Comparison of ENCODE assay signal across 1 cellular context in the genomic region with DNA sequence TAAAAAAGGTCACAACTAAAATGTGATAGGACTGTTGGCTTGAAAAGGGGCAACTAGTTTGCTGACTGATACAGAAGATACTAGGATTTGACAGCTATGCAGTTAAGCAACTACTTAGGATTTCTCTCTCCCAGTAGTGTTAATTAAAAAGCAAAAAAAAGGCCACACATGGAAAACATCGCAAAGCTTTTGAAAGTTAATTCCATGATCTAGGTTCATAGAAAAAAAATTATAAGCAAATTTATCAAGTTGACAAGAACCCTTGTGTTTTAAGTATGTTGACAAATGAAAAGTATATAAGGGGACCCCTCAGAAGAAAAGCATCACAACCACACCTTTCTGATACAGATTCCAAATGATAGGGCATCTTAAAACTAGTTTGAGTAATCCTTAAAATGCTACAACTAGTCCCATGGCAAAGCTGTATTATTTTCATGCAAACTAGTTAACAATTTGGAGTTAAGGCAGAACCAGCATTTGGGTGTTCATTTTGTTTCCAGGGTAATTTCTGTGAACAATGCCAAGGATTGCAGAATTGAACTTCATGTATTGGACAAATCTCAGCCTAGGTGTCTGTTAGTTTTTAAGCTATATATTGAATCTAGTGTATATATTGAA.
TF ChIP-seq lines count a peak whose summit lies in the region.

No MANE protein-coding gene starts in this region.

TF ChIP-seq in WTC11, 78 proteins besides CTCF, POLR2A, EP300 and RAD21 (continued from another document):
- TF ChIP-seq, protein P1, sequence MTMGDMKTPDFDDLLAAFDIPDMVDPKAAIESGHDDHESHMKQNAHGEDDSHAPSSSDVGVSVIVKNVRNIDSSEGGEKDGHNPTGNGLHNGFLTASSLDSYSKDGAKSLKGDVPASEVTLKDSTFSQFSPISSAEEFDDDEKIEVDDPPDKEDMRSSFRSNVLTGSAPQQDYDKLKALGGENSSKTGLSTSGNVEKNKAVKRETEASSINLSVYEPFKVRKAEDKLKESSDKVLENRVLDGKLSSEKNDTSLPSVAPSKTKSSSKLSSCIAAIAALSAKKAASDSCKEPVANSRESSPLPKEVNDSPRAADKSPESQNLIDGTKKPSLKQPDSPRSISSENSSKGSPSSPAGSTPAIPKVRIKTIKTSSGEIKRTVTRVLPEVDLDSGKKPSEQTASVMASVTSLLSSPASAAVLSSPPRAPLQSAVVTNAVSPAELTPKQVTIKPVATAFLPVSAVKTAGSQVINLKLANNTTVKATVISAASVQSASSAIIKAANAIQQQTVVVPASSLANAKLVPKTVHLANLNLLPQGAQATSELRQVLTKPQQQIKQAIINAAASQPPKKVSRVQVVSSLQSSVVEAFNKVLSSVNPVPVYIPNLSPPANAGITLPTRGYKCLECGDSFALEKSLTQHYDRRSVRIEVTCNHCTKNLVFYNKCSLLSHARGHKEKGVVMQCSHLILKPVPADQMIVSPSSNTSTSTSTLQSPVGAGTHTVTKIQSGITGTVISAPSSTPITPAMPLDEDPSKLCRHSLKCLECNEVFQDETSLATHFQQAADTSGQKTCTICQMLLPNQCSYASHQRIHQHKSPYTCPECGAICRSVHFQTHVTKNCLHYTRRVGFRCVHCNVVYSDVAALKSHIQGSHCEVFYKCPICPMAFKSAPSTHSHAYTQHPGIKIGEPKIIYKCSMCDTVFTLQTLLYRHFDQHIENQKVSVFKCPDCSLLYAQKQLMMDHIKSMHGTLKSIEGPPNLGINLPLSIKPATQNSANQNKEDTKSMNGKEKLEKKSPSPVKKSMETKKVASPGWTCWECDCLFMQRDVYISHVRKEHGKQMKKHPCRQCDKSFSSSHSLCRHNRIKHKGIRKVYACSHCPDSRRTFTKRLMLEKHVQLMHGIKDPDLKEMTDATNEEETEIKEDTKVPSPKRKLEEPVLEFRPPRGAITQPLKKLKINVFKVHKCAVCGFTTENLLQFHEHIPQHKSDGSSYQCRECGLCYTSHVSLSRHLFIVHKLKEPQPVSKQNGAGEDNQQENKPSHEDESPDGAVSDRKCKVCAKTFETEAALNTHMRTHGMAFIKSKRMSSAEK (CRISPR knock-in tag; IDR thresholded peaks at IDR 0.05; ENCODE audit: borderline replicate concordance) = 0 out of 2 replicates have a peak, but pooled peaks have one; percentile 54
- TF ChIP-seq, protein P2, sequence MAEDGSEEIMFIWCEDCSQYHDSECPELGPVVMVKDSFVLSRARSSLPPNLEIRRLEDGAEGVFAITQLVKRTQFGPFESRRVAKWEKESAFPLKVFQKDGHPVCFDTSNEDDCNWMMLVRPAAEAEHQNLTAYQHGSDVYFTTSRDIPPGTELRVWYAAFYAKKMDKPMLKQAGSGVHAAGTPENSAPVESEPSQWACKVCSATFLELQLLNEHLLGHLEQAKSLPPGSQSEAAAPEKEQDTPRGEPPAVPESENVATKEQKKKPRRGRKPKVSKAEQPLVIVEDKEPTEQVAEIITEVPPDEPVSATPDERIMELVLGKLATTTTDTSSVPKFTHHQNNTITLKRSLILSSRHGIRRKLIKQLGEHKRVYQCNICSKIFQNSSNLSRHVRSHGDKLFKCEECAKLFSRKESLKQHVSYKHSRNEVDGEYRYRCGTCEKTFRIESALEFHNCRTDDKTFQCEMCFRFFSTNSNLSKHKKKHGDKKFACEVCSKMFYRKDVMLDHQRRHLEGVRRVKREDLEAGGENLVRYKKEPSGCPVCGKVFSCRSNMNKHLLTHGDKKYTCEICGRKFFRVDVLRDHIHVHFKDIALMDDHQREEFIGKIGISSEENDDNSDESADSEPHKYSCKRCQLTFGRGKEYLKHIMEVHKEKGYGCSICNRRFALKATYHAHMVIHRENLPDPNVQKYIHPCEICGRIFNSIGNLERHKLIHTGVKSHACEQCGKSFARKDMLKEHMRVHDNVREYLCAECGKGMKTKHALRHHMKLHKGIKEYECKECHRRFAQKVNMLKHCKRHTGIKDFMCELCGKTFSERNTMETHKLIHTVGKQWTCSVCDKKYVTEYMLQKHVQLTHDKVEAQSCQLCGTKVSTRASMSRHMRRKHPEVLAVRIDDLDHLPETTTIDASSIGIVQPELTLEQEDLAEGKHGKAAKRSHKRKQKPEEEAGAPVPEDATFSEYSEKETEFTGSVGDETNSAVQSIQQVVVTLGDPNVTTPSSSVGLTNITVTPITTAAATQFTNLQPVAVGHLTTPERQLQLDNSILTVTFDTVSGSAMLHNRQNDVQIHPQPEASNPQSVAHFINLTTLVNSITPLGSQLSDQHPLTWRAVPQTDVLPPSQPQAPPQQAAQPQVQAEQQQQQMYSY (CRISPR knock-in tag; IDR thresholded peaks at IDR 0.05) = no peak
- TF ChIP-seq NFE2L1 (CRISPR knock-in tag; IDR thresholded peaks at IDR 0.05) = no peak
- TF ChIP-seq JUN (CRISPR knock-in tag; IDR thresholded peaks at IDR 0.05) = no peak
- TF ChIP-seq, protein P3, sequence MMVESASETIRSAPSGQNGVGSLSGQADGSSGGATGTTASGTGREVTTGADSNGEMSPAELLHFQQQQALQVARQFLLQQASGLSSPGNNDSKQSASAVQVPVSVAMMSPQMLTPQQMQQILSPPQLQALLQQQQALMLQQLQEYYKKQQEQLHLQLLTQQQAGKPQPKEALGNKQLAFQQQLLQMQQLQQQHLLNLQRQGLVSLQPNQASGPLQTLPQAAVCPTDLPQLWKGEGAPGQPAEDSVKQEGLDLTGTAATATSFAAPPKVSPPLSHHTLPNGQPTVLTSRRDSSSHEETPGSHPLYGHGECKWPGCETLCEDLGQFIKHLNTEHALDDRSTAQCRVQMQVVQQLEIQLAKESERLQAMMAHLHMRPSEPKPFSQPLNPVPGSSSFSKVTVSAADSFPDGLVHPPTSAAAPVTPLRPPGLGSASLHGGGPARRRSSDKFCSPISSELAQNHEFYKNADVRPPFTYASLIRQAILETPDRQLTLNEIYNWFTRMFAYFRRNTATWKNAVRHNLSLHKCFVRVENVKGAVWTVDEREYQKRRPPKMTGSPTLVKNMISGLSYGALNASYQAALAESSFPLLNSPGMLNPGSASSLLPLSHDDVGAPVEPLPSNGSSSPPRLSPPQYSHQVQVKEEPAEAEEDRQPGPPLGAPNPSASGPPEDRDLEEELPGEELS (CRISPR knock-in tag; IDR thresholded peaks at IDR 0.05) = no peak
- TF ChIP-seq, protein P4, sequence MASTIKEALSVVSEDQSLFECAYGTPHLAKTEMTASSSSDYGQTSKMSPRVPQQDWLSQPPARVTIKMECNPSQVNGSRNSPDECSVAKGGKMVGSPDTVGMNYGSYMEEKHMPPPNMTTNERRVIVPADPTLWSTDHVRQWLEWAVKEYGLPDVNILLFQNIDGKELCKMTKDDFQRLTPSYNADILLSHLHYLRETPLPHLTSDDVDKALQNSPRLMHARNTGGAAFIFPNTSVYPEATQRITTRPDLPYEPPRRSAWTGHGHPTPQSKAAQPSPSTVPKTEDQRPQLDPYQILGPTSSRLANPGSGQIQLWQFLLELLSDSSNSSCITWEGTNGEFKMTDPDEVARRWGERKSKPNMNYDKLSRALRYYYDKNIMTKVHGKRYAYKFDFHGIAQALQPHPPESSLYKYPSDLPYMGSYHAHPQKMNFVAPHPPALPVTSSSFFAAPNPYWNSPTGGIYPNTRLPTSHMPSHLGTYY (CRISPR knock-in tag; IDR thresholded peaks at IDR 0.05) = peak; percentile 31; the same call in 1 of the 2 replicates
- TF ChIP-seq EMX1 (CRISPR knock-in tag; IDR thresholded peaks at IDR 0.05) = peak; percentile 82; the same call in 1 of the 2 replicates
- TF ChIP-seq, protein P5, sequence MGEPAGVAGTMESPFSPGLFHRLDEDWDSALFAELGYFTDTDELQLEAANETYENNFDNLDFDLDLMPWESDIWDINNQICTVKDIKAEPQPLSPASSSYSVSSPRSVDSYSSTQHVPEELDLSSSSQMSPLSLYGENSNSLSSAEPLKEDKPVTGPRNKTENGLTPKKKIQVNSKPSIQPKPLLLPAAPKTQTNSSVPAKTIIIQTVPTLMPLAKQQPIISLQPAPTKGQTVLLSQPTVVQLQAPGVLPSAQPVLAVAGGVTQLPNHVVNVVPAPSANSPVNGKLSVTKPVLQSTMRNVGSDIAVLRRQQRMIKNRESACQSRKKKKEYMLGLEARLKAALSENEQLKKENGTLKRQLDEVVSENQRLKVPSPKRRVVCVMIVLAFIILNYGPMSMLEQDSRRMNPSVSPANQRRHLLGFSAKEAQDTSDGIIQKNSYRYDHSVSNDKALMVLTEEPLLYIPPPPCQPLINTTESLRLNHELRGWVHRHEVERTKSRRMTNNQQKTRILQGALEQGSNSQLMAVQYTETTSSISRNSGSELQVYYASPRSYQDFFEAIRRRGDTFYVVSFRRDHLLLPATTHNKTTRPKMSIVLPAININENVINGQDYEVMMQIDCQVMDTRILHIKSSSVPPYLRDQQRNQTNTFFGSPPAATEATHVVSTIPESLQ (CRISPR knock-in tag; IDR thresholded peaks at IDR 0.05) = no peak
- TF ChIP-seq ZNF263 (CRISPR knock-in tag; IDR thresholded peaks at IDR 0.05; ENCODE audit: low read depth) = no peak
TF ChIP-seq in WTC11: peak in this region for 4.
